Comparison of ENCODE assay signal across 8 cellular contexts in the genomic region with DNA sequence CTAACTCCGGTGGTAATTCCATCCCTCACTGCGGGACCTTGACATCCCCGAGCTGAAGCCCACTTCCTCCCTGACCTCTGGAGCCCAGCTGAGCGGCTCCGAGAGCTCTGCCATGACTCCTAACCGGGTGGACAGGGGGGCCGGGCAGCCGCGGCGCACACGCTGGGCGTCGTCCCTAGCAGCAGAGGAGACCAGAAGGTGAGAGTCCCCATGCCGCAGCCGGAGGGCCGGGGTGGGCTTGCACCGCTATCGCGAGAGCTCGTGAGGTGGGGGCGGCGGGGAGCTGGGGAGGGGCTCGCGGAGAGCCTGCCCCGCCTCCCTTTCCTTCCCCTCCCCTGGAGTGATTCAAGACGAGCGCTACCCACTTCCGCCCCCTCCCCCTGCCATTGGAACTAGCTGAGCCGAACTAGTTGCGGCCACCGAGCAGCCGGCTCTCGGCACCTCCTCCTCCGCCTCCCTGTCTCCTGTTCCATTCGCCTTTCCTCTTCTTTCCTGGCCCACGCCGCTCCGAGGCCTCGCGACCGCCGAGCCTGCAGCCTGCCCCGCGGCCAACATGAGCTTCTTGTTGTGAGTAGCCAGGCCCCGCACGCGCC. TPM values are rescaled to one million over a fixed set of nuclear protein-coding genes. Genes with fewer than 3 reads are reported as not detected.
DNase-seq lines count a peak whose midpoint lies in the region; ATAC-seq and TF ChIP-seq lines count a peak whose summit lies in the region.

A gene (plus strand): TSS at position 386 of the 593 bp plus-strand sequence. CDS start 168 bp downstream, at position 554.

- peaks cover 28% of the 10 kb centered on the region for H3K4me1 Mint-ChIP-seq in nephron progenitor cell
- H3K4me1 Mint-ChIP-seq in stimulated activated naive CD8-positive, alpha-beta T cell treated with anti-CD3 and anti-CD28 coated beads, Interleukin-15, amount 100 ng/mL, for 72 hours: peaks cover 41% of the 10 kb centered on the region

- H3K36me3 ChIP-seq in KMS-11 (ENCODE audit: insufficient read depth): no peaks in the 10 kb centered on the region
- peaks cover 21% of the 10 kb centered on the region for H3K36me3 ChIP-seq in RWPE2 (ENCODE audit: low read depth)

- no peaks in the 10 kb centered on the region for H3K27me3 ChIP-seq in KMS-11 (ENCODE audit: insufficient read depth, low read depth)
- H3K27me3 ChIP-seq in RWPE2 (ENCODE audit: insufficient read depth, poor library complexity, severe bottlenecking): no peaks in the 10 kb centered on the region

- H3K4me2 ChIP-seq in KMS-11: peak within 1 kb of the TSS; percentile 62

- TF ChIP-seq CTCF in KMS-11 (conservative IDR thresholded peaks at IDR 0.05; ENCODE audit: low read depth, low read length) (no peak), RWPE2 (IDR thresholded peaks at IDR 0.05; ENCODE audit: poor library complexity, severe bottlenecking) (peak; percentile 30), fibroblast of the aortic adventitia (IDR thresholded peaks at IDR 0.05; ENCODE audit: insufficient read depth, low read length) (peak; percentile 40), nephron progenitor cell (IDR thresholded peaks at IDR 0.05) (peak; percentile 36)

- H2AFZ ChIP-seq in KMS-11 (ENCODE audit: low read depth): peak within 1 kb of the TSS; percentile 99

- no peaks in the 10 kb centered on the region for H3K27me3 Mint-ChIP-seq in nephron progenitor cell (ENCODE audit: low read depth, poor library complexity)
- H3K27me3 Mint-ChIP-seq in stimulated activated naive CD8-positive, alpha-beta T cell treated with anti-CD3 and anti-CD28 coated beads, Interleukin-15, amount 100 ng/mL, for 72 hours: no peaks in the 10 kb centered on the region

- H3K79me2 ChIP-seq in KMS-11 (ENCODE audit: insufficient read depth, low read depth): peaks cover 18% of the 10 kb centered on the region; the same call in 1 of the 2 replicates

- H3K27ac Mint-ChIP-seq in nephron progenitor cell: peak within 1 kb of the TSS; percentile 99
- H3K27ac Mint-ChIP-seq in stimulated activated naive CD8-positive, alpha-beta T cell treated with anti-CD3 and anti-CD28 coated beads, Interleukin-15, amount 100 ng/mL, for 72 hours: peak within 1 kb of the TSS; percentile 96

- H3K4me3 ChIP-seq in KMS-11 (IDR thresholded peaks at IDR 0.05; ENCODE audit: insufficient read depth, low read depth, low read length) (peak within 1 kb of the TSS; percentile 80), RWPE2 (ENCODE audit: severe bottlenecking) (peak within 1 kb of the TSS; percentile 96), fibroblast of the aortic adventitia (ENCODE audit: low read depth, low read length) (peak within 1 kb of the TSS; percentile 83)

- ATAC-seq in GM21723 (IDR thresholded peaks at IDR 0.05; ENCODE audit: unreplicated experiment) (peak; percentile 94), RWPE2 (ENCODE audit: low read depth) (peak; percentile 87)
- ATAC-seq in stimulated activated naive CD8-positive, alpha-beta T cell treated with anti-CD3 and anti-CD28 coated beads, Interleukin-15, amount 100 ng/mL, for 72 hours: peak; percentile 95

- H3K4me1 ChIP-seq in KMS-11 (ENCODE audit: low read depth, poor library complexity, severe bottlenecking) (peaks cover 10% of the 10 kb centered on the region), RWPE2 (ENCODE audit: insufficient read depth, poor library complexity, severe bottlenecking) (no peaks in the 10 kb centered on the region)

- no peaks in the 10 kb centered on the region for H3K9me3 Mint-ChIP-seq in nephron progenitor cell
- no peaks in the 10 kb centered on the region for H3K9me3 Mint-ChIP-seq in stimulated activated naive CD8-positive, alpha-beta T cell treated with anti-CD3 and anti-CD28 coated beads, Interleukin-15, amount 100 ng/mL, for 72 hours

- H4K20me1 ChIP-seq in KMS-11 (ENCODE audit: insufficient read depth): no peaks in the 10 kb centered on the region

- peak within 1 kb of the TSS; percentile 97 for H3K4me3 Mint-ChIP-seq in nephron progenitor cell
- H3K4me3 Mint-ChIP-seq in stimulated activated naive CD8-positive, alpha-beta T cell treated with anti-CD3 and anti-CD28 coated beads, Interleukin-15, amount 100 ng/mL, for 72 hours: peak within 1 kb of the TSS; percentile 99

- peaks cover 22% of the 10 kb centered on the region for H3K36me3 Mint-ChIP-seq in nephron progenitor cell (ENCODE audit: low read depth)

- H3K27ac ChIP-seq in KMS-11: no peak within 1 kb of the TSS
- peak within 1 kb of the TSS; percentile 59 for H3K27ac ChIP-seq in RWPE2 (ENCODE audit: poor library complexity, severe bottlenecking)

- peak; percentile 80 for DNase-seq in Daoy (ENCODE audit: low read depth)
- peak; percentile 85 for DNase-seq in RWPE2 (ENCODE audit: low spot score)
- DNase-seq in activated T-helper 9 cell treated with anti-CD3 and anti-CD28 coated beads, Interleukin-2, amount 50 U/mL, for 16 hours (ENCODE audit: low read depth): peak; percentile 72
- DNase-seq in fibroblast of the aortic adventitia (ENCODE audit: low read depth): peak; percentile 84
- peak; percentile 93 for DNase-seq in nephron progenitor cell
- peak; percentile 80 to 84 for DNase-seq in stimulated activated naive CD8-positive, alpha-beta T cell treated with anti-CD3 and anti-CD28 coated beads, Interleukin-15, amount 100 ng/mL, for 72 hours

- H3K9ac ChIP-seq in KMS-11: peak within 1 kb of the TSS; percentile 65

- no peaks in the 10 kb centered on the region for H3K9me3 ChIP-seq in RWPE2 (ENCODE audit: severe bottlenecking)

RNA-seq across cellular contexts. Expression of the gene that starts here (rescaled TPM):
- 3.0 and 5.0 TPM in 2 replicates for total RNA-seq in Daoy (2014; rRNA removed; shearing (Covaris generic))
- total RNA-seq in fibroblast of the aortic adventitia (ENCODE audit: low replicate concordance): 7.4 and 11.8 TPM in 2 replicates
